Comparison of ENCODE assay signal across 8 cellular contexts in the genomic region with DNA sequence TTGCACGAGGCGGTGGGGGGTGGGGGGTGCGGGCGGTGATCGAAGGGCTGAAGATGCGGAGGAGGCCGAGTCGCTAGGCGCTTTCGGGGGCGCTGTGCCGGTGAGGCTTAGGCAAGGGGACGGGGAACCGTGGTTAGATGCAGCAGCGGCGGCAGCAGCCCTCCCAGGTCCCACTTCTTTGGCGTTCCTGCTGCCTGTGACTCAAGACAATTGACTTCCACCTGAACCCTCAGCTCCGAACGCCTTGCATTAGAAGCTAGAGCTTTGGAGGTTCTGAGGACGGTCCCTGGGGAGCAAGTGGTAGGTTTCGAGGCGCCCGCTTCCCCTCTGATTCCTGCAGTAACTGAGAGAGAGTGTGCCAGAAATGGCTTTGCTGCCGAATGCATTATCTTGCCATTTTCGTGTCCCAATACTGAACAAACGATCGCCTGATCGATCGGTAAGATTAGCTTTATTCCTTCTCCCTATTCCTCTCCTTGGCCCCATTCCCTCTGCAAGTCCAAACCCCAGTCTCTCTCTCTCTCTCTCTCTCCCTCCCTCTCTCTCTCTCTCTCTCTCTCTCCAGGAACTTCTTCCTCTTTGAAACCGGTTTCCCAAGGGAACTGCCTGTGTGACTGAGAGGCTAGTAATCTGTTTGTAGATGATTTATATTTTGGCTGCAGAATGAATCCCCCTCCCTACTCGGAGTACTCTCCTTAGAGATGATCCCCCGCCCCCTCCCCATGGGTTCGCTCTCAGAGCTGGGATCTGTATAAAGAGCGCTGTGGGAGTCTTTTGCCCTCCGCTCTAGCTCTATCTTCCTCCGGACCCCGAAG. TPM values are rescaled to one million over a fixed set of nuclear protein-coding genes. Genes with fewer than 3 reads are reported as not detected.
DNase-seq lines count a peak whose midpoint lies in the region; ATAC-seq, FAIRE-seq and TF ChIP-seq lines count a peak whose summit lies in the region.

No MANE protein-coding gene starts in this region.

- in situ Hi-C loops in HepG2 (cut with HindIII; ENCODE audit: extremely low pct_ligation_motif_present, low pct_unique_long_range_greater_than_20kb): no loop called here

- no peak for TF ChIP-seq CTCF in choroid plexus epithelial cell (conservative IDR thresholded peaks at IDR 0.05; ENCODE audit: low read depth, low read length)
- TF ChIP-seq CTCF in HepG2 (CRISPR knock-in tag; IDR thresholded peaks at IDR 0.05): no peak
- no peak for TF ChIP-seq CTCF in uterus (IDR thresholded peaks at IDR 0.05)

- no TSS peak for BruUV-seq in HepG2 (replicated peaks; lab: Mats Ljungman, UMichigan)

- FAIRE-seq in HepG2 (lab: Jason Lieb, UNC) (no peak), urothelium cell line (lab: Jason Lieb, UNC) (no peak)

- POLR2A ChIA-PET in HepG2 (lab: Yijun Ruan, JAX): no interaction called here

- H3K9ac ChIP-seq in HepG2 (ENCODE audit: insufficient read depth, low read depth, low read length): no peak overlapping the region

- DNase-seq in activated naive CD8-positive, alpha-beta T cell treated with anti-CD3 and anti-CD28 coated beads for 36 hours: no peak
- DNase-seq in activated naive CD8-positive, alpha-beta T cell treated with anti-CD3 and anti-CD28 coated beads, Interleukin-2, amount 50 U/mL, for 24 hours: no peak
- DNase-seq in NCI-H2227 treated with DMSO at 0.1 percent for 48 hours (lab: John Stamatoyannopoulos, UW): peak; percentile 75
- DNase-seq in choroid plexus epithelial cell (ENCODE audit: low read depth): peak; percentile 19
- no peak for DNase-seq in HepG2 (ENCODE audit: low spot score)
- peak; percentile 17 for DNase-seq in urothelium cell line (ENCODE audit: low spot score)
- DNase-seq in dedifferentiated amniotic fluid mesenchymal stem cell (ENCODE audit: extremely low spot score): no peak
- no peak for DNase-seq in uterus

- H3K4me2 ChIP-seq in HepG2 (ENCODE audit: low read depth, low read length): peak overlapping the region; percentile 18; the same call in 1 of the 2 replicates

- TF ChIP-seq RAD21 in HepG2 (CRISPR knock-in tag; IDR thresholded peaks at IDR 0.05): no peak

- H3K4me3 ChIP-seq in choroid plexus epithelial cell (ENCODE audit: low read depth, low read length) (peak overlapping the region; percentile 49), HepG2 (replicated peaks in 1 of 3; ENCODE audit: insufficient read depth in 1 of 3, low read depth in 2 of 3, low read length in 3 of 3) (no peak overlapping the region), uterus (peak overlapping the region in 1 of 2 donors; percentile 11)

- no peak for TF ChIP-seq POLR2A in HepG2 (IDR thresholded peaks at IDR 0.05; ENCODE audit: insufficient read depth in 1 of 2, low read depth in 2 of 2, low read length in 2 of 2)
- no peak for TF ChIP-seq POLR2A in uterus (IDR thresholded peaks at IDR 0.05)

- H3K36me3 ChIP-seq in HepG2 (replicated peaks in 1 of 2; ENCODE audit: control insufficient read depth in 1 of 2, insufficient read depth in 2 of 2, low read length in 2 of 2) (no peaks in the 10 kb centered on the region), uterus (no peaks in the 10 kb centered on the region)

- H3K9me3 Mint-ChIP-seq in activated naive CD8-positive, alpha-beta T cell treated with anti-CD3 and anti-CD28 coated beads for 36 hours: peaks cover 9% of the 10 kb centered on the region
- H3K9me3 Mint-ChIP-seq in activated naive CD8-positive, alpha-beta T cell treated with anti-CD3 and anti-CD28 coated beads, Interleukin-2, amount 50 U/mL, for 24 hours: peaks cover 4% of the 10 kb centered on the region

- H3K79me2 ChIP-seq in HepG2 (ENCODE audit: insufficient read depth, low read length): no peaks in the 10 kb centered on the region

- H3K27me3 ChIP-seq in HepG2 (ENCODE audit: control insufficient read depth in 1 of 2, insufficient read depth in 2 of 2, low read length in 2 of 2) (peaks cover 0 to 37% of the 10 kb centered on the region in 2 experiments; a peak in 2 of 5 replicates), uterus (peaks cover 0 to 24% of the 10 kb centered on the region in 2 donors)

- H3K36me3 Mint-ChIP-seq in activated naive CD8-positive, alpha-beta T cell treated with anti-CD3 and anti-CD28 coated beads for 36 hours: peaks cover 2% of the 10 kb centered on the region
- H3K36me3 Mint-ChIP-seq in activated naive CD8-positive, alpha-beta T cell treated with anti-CD3 and anti-CD28 coated beads, Interleukin-2, amount 50 U/mL, for 24 hours (ENCODE audit: low read depth): no peaks in the 10 kb centered on the region

- H3K4me3 Mint-ChIP-seq in activated naive CD8-positive, alpha-beta T cell treated with anti-CD3 and anti-CD28 coated beads for 36 hours: peak overlapping the region; percentile 25
- no peak overlapping the region for H3K4me3 Mint-ChIP-seq in activated naive CD8-positive, alpha-beta T cell treated with anti-CD3 and anti-CD28 coated beads, Interleukin-2, amount 50 U/mL, for 24 hours

- H3K4me1 ChIP-seq in HepG2 (ENCODE audit: insufficient read depth, low read length): no peaks in the 10 kb centered on the region
- H3K4me1 ChIP-seq in uterus: no peaks in the 10 kb centered on the region

- intact Hi-C loops in HepG2 (cut with micrococcal nuclease; ENCODE audit: unreplicated experiment): no loop called here
- intact Hi-C loops in uterus (cut with DNase I; ENCODE audit: low total_unique reads): no loop called here

- no peak overlapping the region for H3K27ac Mint-ChIP-seq in activated naive CD8-positive, alpha-beta T cell treated with anti-CD3 and anti-CD28 coated beads for 36 hours
- no peak overlapping the region for H3K27ac Mint-ChIP-seq in activated naive CD8-positive, alpha-beta T cell treated with anti-CD3 and anti-CD28 coated beads, Interleukin-2, amount 50 U/mL, for 24 hours

- H2AFZ ChIP-seq in HepG2 (ENCODE audit: low read length): no peak overlapping the region

- H3K27me3 Mint-ChIP-seq in activated naive CD8-positive, alpha-beta T cell treated with anti-CD3 and anti-CD28 coated beads for 36 hours: peaks cover 46% of the 10 kb centered on the region
- peaks cover 35% of the 10 kb centered on the region for H3K27me3 Mint-ChIP-seq in activated naive CD8-positive, alpha-beta T cell treated with anti-CD3 and anti-CD28 coated beads, Interleukin-2, amount 50 U/mL, for 24 hours

- no peaks in the 10 kb centered on the region for H4K20me1 ChIP-seq in HepG2 (ENCODE audit: insufficient read depth, low read length)

- CTCF ChIA-PET in HepG2 (lab: Yijun Ruan, JAX; ENCODE audit: low intra/inter-chr PET ratio, low total read pairs): no interaction called here

- peaks cover 6% of the 10 kb centered on the region for H3K4me1 Mint-ChIP-seq in activated naive CD8-positive, alpha-beta T cell treated with anti-CD3 and anti-CD28 coated beads for 36 hours
- H3K4me1 Mint-ChIP-seq in activated naive CD8-positive, alpha-beta T cell treated with anti-CD3 and anti-CD28 coated beads, Interleukin-2, amount 50 U/mL, for 24 hours: no peaks in the 10 kb centered on the region

- 12% methylated on average over 25 of the region's 37 CpGs for WGBS in HepG2 (ENCODE audit: low lambda C conversion rate)

- ATAC-seq in activated naive CD8-positive, alpha-beta T cell treated with anti-CD3 and anti-CD28 coated beads, Interleukin-2, amount 50 U/mL, for 24 hours: no peak
- peak; percentile 54 for ATAC-seq in HepG2

- no peaks in the 10 kb centered on the region for H3K9me3 ChIP-seq in HepG2 (ENCODE audit: low read length)
- no peaks in the 10 kb centered on the region for H3K9me3 ChIP-seq in uterus

- TF ChIP-seq EP300 in HepG2 (IDR thresholded peaks at IDR 0.05; ENCODE audit: low read depth in 2 of 2, low read length in 2 of 2) (no peak), HepG2 (CRISPR knock-in tag; IDR thresholded peaks at IDR 0.05; ENCODE audit: borderline replicate concordance) (no peak)

- H3K27ac ChIP-seq in HepG2 (ENCODE audit: extremely low read length, insufficient read depth, low read length): no peak overlapping the region
- no peak overlapping the region for H3K27ac ChIP-seq in uterus

RNA-seq across cellular contexts. Expression of a gene that starts 0.7 kb away (rescaled TPM):
- not detected for total RNA-seq in activated naive CD8-positive, alpha-beta T cell treated with anti-CD3 and anti-CD28 coated beads for 36 hours
- not detected in 2 replicates for total RNA-seq in HepG2 (2016; rRNA removed; fragmentation: Illumina TruSeq; extraction: Trizol)
- not detected in 2 replicates for total RNA-seq in HepG2 (2016; cell fraction: cytosol; rRNA removed; fragmentation: Illumina TruSeq; extraction: Trizol; ENCODE audit: low read depth)
- not detected in 2 replicates for total RNA-seq in HepG2 (2016; cell fraction: insoluble cytoplasmic fraction; rRNA removed; fragmentation: Illumina TruSeq; extraction: Trizol)
- not detected in 2 replicates for total RNA-seq in HepG2 (2016; cell fraction: membrane; rRNA removed; fragmentation: Illumina TruSeq; extraction: Trizol)
- not detected in 2 replicates for total RNA-seq in HepG2 (2016; cell fraction: nucleus; rRNA removed; fragmentation: Illumina TruSeq; extraction: Trizol)
- not detected in 2 replicates for polyA plus RNA-seq in HepG2 (2011; rRNA removed)
- polyA plus RNA-seq in HepG2 (2011; cell fraction: cytosol; rRNA removed): not detected in 2 replicates
- not detected in 2 replicates for polyA plus RNA-seq in HepG2 (2011; cell fraction: nucleus; rRNA removed)
- polyA plus RNA-seq in HepG2 (2012): not detected in 2 replicates
- not detected in 2 replicates for polyA plus RNA-seq in HepG2 (2016; cell fraction: cytosol; fragmentation: Illumina TruSeq; extraction: Trizol; ENCODE audit: low read depth)
- not detected in 2 replicates for polyA plus RNA-seq in HepG2 (2016; cell fraction: insoluble cytoplasmic fraction; fragmentation: Illumina TruSeq; extraction: Trizol; ENCODE audit: low read depth)
- polyA plus RNA-seq in HepG2 (2016; cell fraction: membrane; fragmentation: Illumina TruSeq; extraction: Trizol; ENCODE audit: low read depth): not detected in 2 replicates
- polyA plus RNA-seq in HepG2 (2016; cell fraction: nucleus; fragmentation: Illumina TruSeq; extraction: Trizol; ENCODE audit: insufficient read depth, low read depth): not detected in 2 replicates
- not detected in 2 replicates for polyA minus RNA-seq in HepG2 (2011; rRNA and poly(A)+ RNA removed; ENCODE audit: low replicate concordance)
- polyA minus RNA-seq in HepG2 (2011; cell fraction: cytosol; rRNA and poly(A)+ RNA removed): not detected in 2 replicates
- polyA minus RNA-seq in HepG2 (2011; cell fraction: nucleus; rRNA and poly(A)+ RNA removed): not detected in 2 replicates
- total RNA-seq in uterus: 10 to 100 TPM in 1 of 4 donors, under 1 TPM in 2, not detected in 1; under 0.01 to 39.7 (median 0.76) TPM

Comparison
In these comparisons a context has a peak if more than half of its experiments do, and no peak if none do; other contexts are left out.
1. DNase-seq: peak in NCI-H2227 treated with DMSO at 0.1 percent for 48 hours (single experiment), choroid plexus epithelial cell (single experiment) and urothelium cell line (single experiment); none in activated naive CD8-positive, alpha-beta T cell treated with anti-CD3 and anti-CD28 coated beads for 36 hours (single experiment), activated naive CD8-positive, alpha-beta T cell treated with anti-CD3 and anti-CD28 coated beads, Interleukin-2, amount 50 U/mL, for 24 hours (single experiment), HepG2 (single experiment), dedifferentiated amniotic fluid mesenchymal stem cell (single experiment) and uterus (0 of 2).